ENCODE assay signal across 1 cellular context in the genomic region with DNA sequence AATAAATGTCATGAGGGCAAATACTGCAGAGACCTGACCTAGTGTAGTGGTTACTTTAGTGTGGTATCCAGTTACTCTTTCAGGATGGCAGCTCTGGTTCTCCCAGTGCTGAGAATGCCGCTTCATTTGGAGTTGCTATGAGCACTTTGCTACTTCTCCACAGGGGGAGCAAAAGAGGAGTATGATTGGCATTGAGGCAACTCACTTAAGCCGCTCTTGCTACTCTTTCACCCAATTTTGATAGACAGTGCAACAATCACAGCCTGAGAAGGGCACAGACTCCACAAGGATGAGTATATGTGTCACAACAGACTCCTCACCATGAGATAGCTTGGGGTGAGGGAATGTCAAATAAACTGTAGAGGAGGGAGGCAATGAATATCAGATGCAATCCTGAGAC.
TF ChIP-seq lines count a peak whose summit lies in the region.

No MANE protein-coding gene starts in this region.

TF ChIP-seq in WTC11, 78 proteins besides CTCF, POLR2A, EP300 and RAD21 (continued from another document):
- no peak for TF ChIP-seq FOXP1 (CRISPR knock-in tag; IDR thresholded peaks at IDR 0.05; ENCODE audit: borderline replicate concordance)
- TF ChIP-seq, protein P1, sequence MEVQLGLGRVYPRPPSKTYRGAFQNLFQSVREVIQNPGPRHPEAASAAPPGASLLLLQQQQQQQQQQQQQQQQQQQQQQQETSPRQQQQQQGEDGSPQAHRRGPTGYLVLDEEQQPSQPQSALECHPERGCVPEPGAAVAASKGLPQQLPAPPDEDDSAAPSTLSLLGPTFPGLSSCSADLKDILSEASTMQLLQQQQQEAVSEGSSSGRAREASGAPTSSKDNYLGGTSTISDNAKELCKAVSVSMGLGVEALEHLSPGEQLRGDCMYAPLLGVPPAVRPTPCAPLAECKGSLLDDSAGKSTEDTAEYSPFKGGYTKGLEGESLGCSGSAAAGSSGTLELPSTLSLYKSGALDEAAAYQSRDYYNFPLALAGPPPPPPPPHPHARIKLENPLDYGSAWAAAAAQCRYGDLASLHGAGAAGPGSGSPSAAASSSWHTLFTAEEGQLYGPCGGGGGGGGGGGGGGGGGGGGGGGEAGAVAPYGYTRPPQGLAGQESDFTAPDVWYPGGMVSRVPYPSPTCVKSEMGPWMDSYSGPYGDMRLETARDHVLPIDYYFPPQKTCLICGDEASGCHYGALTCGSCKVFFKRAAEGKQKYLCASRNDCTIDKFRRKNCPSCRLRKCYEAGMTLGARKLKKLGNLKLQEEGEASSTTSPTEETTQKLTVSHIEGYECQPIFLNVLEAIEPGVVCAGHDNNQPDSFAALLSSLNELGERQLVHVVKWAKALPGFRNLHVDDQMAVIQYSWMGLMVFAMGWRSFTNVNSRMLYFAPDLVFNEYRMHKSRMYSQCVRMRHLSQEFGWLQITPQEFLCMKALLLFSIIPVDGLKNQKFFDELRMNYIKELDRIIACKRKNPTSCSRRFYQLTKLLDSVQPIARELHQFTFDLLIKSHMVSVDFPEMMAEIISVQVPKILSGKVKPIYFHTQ (CRISPR knock-in tag; IDR thresholded peaks at IDR 0.05): no peak
